13 cellular contexts compared by ENCODE assay signal in the genomic region with DNA sequence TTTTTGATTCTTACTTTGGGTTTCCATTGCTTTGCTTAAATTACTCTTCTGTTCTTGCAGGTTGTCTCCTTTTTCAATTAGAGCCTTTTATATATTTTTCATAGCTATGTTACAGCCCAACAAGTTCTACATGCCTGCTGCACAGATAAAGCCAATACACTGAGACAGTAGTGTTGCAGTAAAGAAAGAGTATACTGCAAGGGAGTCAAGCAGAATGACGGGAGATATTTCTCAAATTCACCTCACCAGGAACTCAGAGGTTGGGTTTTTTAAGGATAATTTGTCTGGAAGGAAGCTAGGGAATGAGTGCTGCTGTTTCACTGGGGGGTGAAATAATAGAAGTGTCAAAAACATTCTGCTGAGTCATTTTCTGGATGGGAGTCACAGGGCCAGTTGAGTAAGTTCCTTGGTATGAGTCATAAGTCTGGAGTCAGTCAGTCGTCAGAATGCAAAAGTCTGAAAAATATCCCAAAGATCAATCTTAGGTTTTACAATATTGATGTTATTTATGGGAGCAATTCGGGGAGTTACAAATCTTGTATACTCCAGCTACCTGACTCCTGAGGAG.
DNase-seq lines count a peak whose midpoint lies in the region; ATAC-seq and TF ChIP-seq lines count a peak whose summit lies in the region.
"Had no signal": no experiment of that assay in that cellular context is flagged by ENCODE, and none has a peak within 500 bp of the region (broad histone marks: within the 10 kb centered on the region; RNA-seq: fewer than 3 reads in every experiment).

No MANE protein-coding gene starts in this region.

- H3K36me3 ChIP-seq in brain microvascular endothelial cell (replicated peaks): no peaks in the 10 kb centered on the region
- H3K36me3 ChIP-seq in mesodermal cell (ENCODE audit: control insufficient read depth, insufficient read depth, low read length): no peaks in the 10 kb centered on the region

- H3K4me1 ChIP-seq in mesodermal cell (ENCODE audit: control insufficient read depth, insufficient read depth, low read length, poor library complexity, severe bottlenecking): no peaks in the 10 kb centered on the region

- H3K27ac ChIP-seq in brain microvascular endothelial cell (peak overlapping the region; percentile 81), mesodermal cell (ENCODE audit: low read depth, low read length, severe bottlenecking) (peak overlapping the region; percentile 38)

- peak; percentile 28 for DNase-seq in COLO829 (ENCODE audit: low spot score)
- peak; percentile 87 for DNase-seq in M059J (ENCODE audit: low read depth)
- peak; percentile 90 for DNase-seq in brain microvascular endothelial cell
- no peak for DNase-seq in WTC11 (ENCODE audit: low spot score)
- no peak for DNase-seq in T-helper 2 cell
- no peak for DNase-seq in hippocampal formation (lab: John Stamatoyannopoulos, UW)
- no peak for DNase-seq in activated CD8-positive, alpha-beta memory T cell treated with anti-CD3 and anti-CD28 coated beads for 24 hours
- DNase-seq: activated naive CD4-positive, alpha-beta T cell treated with anti-CD3 and anti-CD28 coated beads, Interleukin-2, amount 50 U/mL, for 16 hours; KG1; natural killer cell; Right ventricle myocardium superior; stimulated activated naive B cell treated with anti-CD40 and anti-IgM and Interleukin-4, amounts not matched to agents 10 μg/mL and 1 μg/mL and 100 μg/mL, for 72 hours had no signal

- no peaks in the 10 kb centered on the region for H3K4me1 Mint-ChIP-seq in WTC11
- H3K4me1 Mint-ChIP-seq: natural killer cell; stimulated activated naive B cell treated with anti-CD40 and anti-IgM and Interleukin-4, amounts not matched to agents 10 μg/mL and 1 μg/mL and 100 μg/mL, for 72 hours had no signal

- H3K9me3 Mint-ChIP-seq in WTC11: peaks cover 57% of the 10 kb centered on the region

- WGBS in mesodermal cell (ENCODE audit: insufficient coverage in 2 of 2), 2 experiments: 67% methylated on average over 1 of the region's 3 CpGs; no CpG with 5 or more reads in 1 of the 2 experiments

- no peak overlapping the region for H3K4me3 Mint-ChIP-seq in WTC11
- H3K4me3 Mint-ChIP-seq: natural killer cell; stimulated activated naive B cell treated with anti-CD40 and anti-IgM and Interleukin-4, amounts not matched to agents 10 μg/mL and 1 μg/mL and 100 μg/mL, for 72 hours had no signal

- H3K4me3 ChIP-seq in brain microvascular endothelial cell (ENCODE audit: low read depth, low read length) (no peak overlapping the region), mesodermal cell (ENCODE audit: extremely low read depth, insufficient read depth, low read length, poor library complexity, severe bottlenecking) (no peak overlapping the region)

- no peaks in the 10 kb centered on the region for H3K27me3 ChIP-seq in brain microvascular endothelial cell (replicated peaks)

- peaks cover 29% of the 10 kb centered on the region for H3K36me3 Mint-ChIP-seq in WTC11
- H3K36me3 Mint-ChIP-seq: natural killer cell; stimulated activated naive B cell treated with anti-CD40 and anti-IgM and Interleukin-4, amounts not matched to agents 10 μg/mL and 1 μg/mL and 100 μg/mL, for 72 hours had no signal

- H3K9me3 ChIP-seq in mesodermal cell (ENCODE audit: control insufficient read depth, low read length): peaks cover 9% of the 10 kb centered on the region

- TF ChIP-seq CTCF in brain microvascular endothelial cell (IDR thresholded peaks at IDR 0.05; ENCODE audit: low read depth, low read length, missing control alignments) (no peak), WTC11 (IDR thresholded peaks at IDR 0.05) (no peak)

- no peaks in the 10 kb centered on the region for H3K27me3 Mint-ChIP-seq in WTC11 (ENCODE audit: low read depth)
- H3K27me3 Mint-ChIP-seq: stimulated activated naive B cell treated with anti-CD40 and anti-IgM and Interleukin-4, amounts not matched to agents 10 μg/mL and 1 μg/mL and 100 μg/mL, for 72 hours had no signal

- no peak for ATAC-seq in WTC11
- ATAC-seq: natural killer cell; stimulated activated naive B cell treated with anti-CD40 and anti-IgM and Interleukin-4, amounts not matched to agents 10 μg/mL and 1 μg/mL and 100 μg/mL, for 72 hours had no signal

- CTCF ChIA-PET in WTC11 (lab: Charles Lee): no interaction called here

- POLR2A ChIA-PET in WTC11 (lab: Charles Lee): no interaction called here

- H3K27ac Mint-ChIP-seq in WTC11: no peak overlapping the region
- H3K27ac Mint-ChIP-seq: natural killer cell; stimulated activated naive B cell treated with anti-CD40 and anti-IgM and Interleukin-4, amounts not matched to agents 10 μg/mL and 1 μg/mL and 100 μg/mL, for 72 hours had no signal

- in situ Hi-C loops in brain microvascular endothelial cell (cut with HindIII; ENCODE audit: low pct_ligation_motif_present, low sequenced_read_pairs): no loop called here

TF ChIP-seq in WTC11, 78 proteins besides CTCF, POLR2A, EP300 and RAD21:
- TF ChIP-seq TEAD4 (CRISPR knock-in tag; IDR thresholded peaks at IDR 0.05): no peak
- no peak for TF ChIP-seq ZNF263 (CRISPR knock-in tag; IDR thresholded peaks at IDR 0.05; ENCODE audit: low read depth)
- no peak for TF ChIP-seq MYBL2 (CRISPR knock-in tag; IDR thresholded peaks at IDR 0.05)
- TF ChIP-seq HMGA2 (CRISPR knock-in tag; IDR thresholded peaks at IDR 0.05): no peak
- TF ChIP-seq, protein P1, sequence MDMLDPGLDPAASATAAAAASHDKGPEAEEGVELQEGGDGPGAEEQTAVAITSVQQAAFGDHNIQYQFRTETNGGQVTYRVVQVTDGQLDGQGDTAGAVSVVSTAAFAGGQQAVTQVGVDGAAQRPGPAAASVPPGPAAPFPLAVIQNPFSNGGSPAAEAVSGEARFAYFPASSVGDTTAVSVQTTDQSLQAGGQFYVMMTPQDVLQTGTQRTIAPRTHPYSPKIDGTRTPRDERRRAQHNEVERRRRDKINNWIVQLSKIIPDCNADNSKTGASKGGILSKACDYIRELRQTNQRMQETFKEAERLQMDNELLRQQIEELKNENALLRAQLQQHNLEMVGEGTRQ (CRISPR knock-in tag; IDR thresholded peaks at IDR 0.05): no peak
- no peak for TF ChIP-seq FOXP4 (CRISPR knock-in tag; IDR thresholded peaks at IDR 0.05)
- TF ChIP-seq, protein P2, sequence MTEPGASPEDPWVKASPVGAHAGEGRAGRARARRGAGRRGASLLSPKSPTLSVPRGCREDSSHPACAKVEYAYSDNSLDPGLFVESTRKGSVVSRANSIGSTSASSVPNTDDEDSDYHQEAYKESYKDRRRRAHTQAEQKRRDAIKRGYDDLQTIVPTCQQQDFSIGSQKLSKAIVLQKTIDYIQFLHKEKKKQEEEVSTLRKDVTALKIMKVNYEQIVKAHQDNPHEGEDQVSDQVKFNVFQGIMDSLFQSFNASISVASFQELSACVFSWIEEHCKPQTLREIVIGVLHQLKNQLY (CRISPR knock-in tag; IDR thresholded peaks at IDR 0.05): no peak
- no peak for TF ChIP-seq E2F5 (CRISPR knock-in tag; IDR thresholded peaks at IDR 0.05)
- TF ChIP-seq, protein P3, sequence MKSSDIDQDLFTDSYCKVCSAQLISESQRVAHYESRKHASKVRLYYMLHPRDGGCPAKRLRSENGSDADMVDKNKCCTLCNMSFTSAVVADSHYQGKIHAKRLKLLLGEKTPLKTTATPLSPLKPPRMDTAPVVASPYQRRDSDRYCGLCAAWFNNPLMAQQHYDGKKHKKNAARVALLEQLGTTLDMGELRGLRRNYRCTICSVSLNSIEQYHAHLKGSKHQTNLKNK (CRISPR knock-in tag; IDR thresholded peaks at IDR 0.05): no peak
- no peak for TF ChIP-seq RELA (CRISPR knock-in tag; IDR thresholded peaks at IDR 0.05; ENCODE audit: borderline replicate concordance)
- TF ChIP-seq, protein P4, sequence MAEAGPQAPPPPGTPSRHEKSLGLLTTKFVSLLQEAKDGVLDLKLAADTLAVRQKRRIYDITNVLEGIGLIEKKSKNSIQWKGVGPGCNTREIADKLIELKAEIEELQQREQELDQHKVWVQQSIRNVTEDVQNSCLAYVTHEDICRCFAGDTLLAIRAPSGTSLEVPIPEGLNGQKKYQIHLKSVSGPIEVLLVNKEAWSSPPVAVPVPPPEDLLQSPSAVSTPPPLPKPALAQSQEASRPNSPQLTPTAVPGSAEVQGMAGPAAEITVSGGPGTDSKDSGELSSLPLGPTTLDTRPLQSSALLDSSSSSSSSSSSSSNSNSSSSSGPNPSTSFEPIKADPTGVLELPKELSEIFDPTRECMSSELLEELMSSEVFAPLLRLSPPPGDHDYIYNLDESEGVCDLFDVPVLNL (CRISPR knock-in tag; IDR thresholded peaks at IDR 0.05; ENCODE audit: borderline replicate concordance, low read depth): no peak
- no peak for TF ChIP-seq NR3C1 (CRISPR knock-in tag; conservative IDR thresholded peaks at IDR 0.05; ENCODE audit: low read depth)
- TF ChIP-seq EMX1 (CRISPR knock-in tag; IDR thresholded peaks at IDR 0.05): no peak

Comparison
In these comparisons a context has a peak if more than half of its experiments do, and no peak if none do; other contexts are left out.
1. DNase-seq: peak in COLO829 (single experiment), M059J (single experiment) and brain microvascular endothelial cell (single experiment); none in WTC11 (single experiment), T-helper 2 cell (0 of 5), hippocampal formation (0 of 2) and activated CD8-positive, alpha-beta memory T cell treated with anti-CD3 and anti-CD28 coated beads for 24 hours (single experiment).